In genomic region chr10:97633921-97634320, GRCh38 we compare ENCODE assay signal across 6 cellular contexts. TPM values are rescaled to one million over a fixed set of nuclear protein-coding genes. Genes with fewer than 3 reads are reported as not detected.
A peak's percentile ranks its signal among the peaks of the same experiment; 100 is the strongest.
DNase-seq lines count a peak whose midpoint lies in the region; ATAC-seq and TF ChIP-seq lines count a peak whose summit lies in the region.

No MANE protein-coding gene starts in this region.

- intact Hi-C loops in CD4-positive, alpha-beta T cell (cut with DNase I, micrococcal nuclease): loop anchor here (2.0 to 10.0 kb wide), 4 partner anchors 133 to 1049 kb away; partner anchors contain the start of genes EXOSC1 (in 1 of the 2), MMS19 (in 1 of the 2), TM9SF3 (in 1 of the 2) and UBTD1 (in 1 of the 2)
- intact Hi-C loops in esophagus muscularis mucosa (cut with DNase I): no loop called here

- H3K9me3 Mint-ChIP-seq in CD4-positive, alpha-beta T cell: no peaks in the 10 kb centered on the region
- no peaks in the 10 kb centered on the region for H3K9me3 Mint-ChIP-seq in stimulated activated naive B cell treated with anti-CD40 and anti-IgM and Interleukin-4, amounts not matched to agents 10 μg/mL and 1 μg/mL and 100 μg/mL, for 72 hours

- no peak for TF ChIP-seq EP300 in esophagus muscularis mucosa (IDR thresholded peaks at IDR 0.05)

- H3K27ac ChIP-seq in CD4-positive, alpha-beta T cell (ENCODE audit: low read depth, low read length): no peak overlapping the region
- peak overlapping the region; percentile 44 to 78 (median 72) for H3K27ac ChIP-seq in esophagus muscularis mucosa (replicated peaks in 1 of 4)

- CTCF ChIA-PET in CD4-positive, alpha-beta T cell (lab: Charles Lee): interaction anchor here (1.3 kb wide), 1 partner anchor 67 kb away, joined by 3 read pairs; no protein-coding TSS in a partner anchor

- no peak for TF ChIP-seq POLR2A in esophagus muscularis mucosa (IDR thresholded peaks at IDR 0.05; ENCODE audit: low read depth)

- no peaks in the 10 kb centered on the region for H3K9me3 ChIP-seq in CD4-positive, alpha-beta T cell (ENCODE audit: control insufficient read depth, low read length)
- H3K9me3 ChIP-seq in esophagus muscularis mucosa: no peaks in the 10 kb centered on the region

- 86% methylated on average over 8 of the region's 8 CpGs for WGBS in esophagus muscularis mucosa

- H3K27me3 Mint-ChIP-seq in CD4-positive, alpha-beta T cell: no peaks in the 10 kb centered on the region
- H3K27me3 Mint-ChIP-seq in stimulated activated naive B cell treated with anti-CD40 and anti-IgM and Interleukin-4, amounts not matched to agents 10 μg/mL and 1 μg/mL and 100 μg/mL, for 72 hours: peaks cover 0 to 4% of the 10 kb centered on the region in 2 donors

- POLR2A ChIA-PET in CD4-positive, alpha-beta T cell (lab: Charles Lee): interaction anchor here (1.3 kb wide), 1 partner anchor 53 kb away, joined by 4 read pairs; the partner anchor contains the start of gene AVPI1

- peak overlapping the region; percentile 71 for H3K27ac Mint-ChIP-seq in CD4-positive, alpha-beta T cell
- peak overlapping the region; percentile 54 for H3K27ac Mint-ChIP-seq in stimulated activated naive B cell treated with anti-CD40 and anti-IgM and Interleukin-4, amounts not matched to agents 10 μg/mL and 1 μg/mL and 100 μg/mL, for 72 hours

- H3K4me3 Mint-ChIP-seq in CD4-positive, alpha-beta T cell: peak overlapping the region; percentile 94
- peak overlapping the region; percentile 93 to 97 for H3K4me3 Mint-ChIP-seq in stimulated activated naive B cell treated with anti-CD40 and anti-IgM and Interleukin-4, amounts not matched to agents 10 μg/mL and 1 μg/mL and 100 μg/mL, for 72 hours

- DNase-seq in CD4-positive, alpha-beta T cell: no peak
- peak; percentile 75 for DNase-seq in OCI-M1 (lab: John Stamatoyannopoulos, UW)
- DNase-seq in esophagus muscularis mucosa (ENCODE audit: extremely low spot score): no peak
- peak; percentile 5 for DNase-seq in stimulated activated naive B cell treated with anti-CD40 and anti-IgM and Interleukin-4, amounts not matched to agents 10 μg/mL and 1 μg/mL and 100 μg/mL, for 72 hours
- DNase-seq in midbrain (lab: John Stamatoyannopoulos, UW): no peak
- no peak for DNase-seq in hepatic stellate cell (ENCODE audit: low spot score)

- H3K4me3 ChIP-seq in esophagus muscularis mucosa: peak overlapping the region; percentile 76 to 81 (median 78)

- peaks cover 16% of the 10 kb centered on the region for H3K4me1 Mint-ChIP-seq in CD4-positive, alpha-beta T cell (ENCODE audit: low read depth)
- H3K4me1 Mint-ChIP-seq in stimulated activated naive B cell treated with anti-CD40 and anti-IgM and Interleukin-4, amounts not matched to agents 10 μg/mL and 1 μg/mL and 100 μg/mL, for 72 hours: peaks cover 10 to 16% of the 10 kb centered on the region in 2 donors

- H3K27me3 ChIP-seq in CD4-positive, alpha-beta T cell (ENCODE audit: control insufficient read depth, insufficient read depth, low read length): no peaks in the 10 kb centered on the region
- no peaks in the 10 kb centered on the region for H3K27me3 ChIP-seq in esophagus muscularis mucosa

- TF ChIP-seq CTCF in CD4-positive, alpha-beta T cell (IDR thresholded peaks at IDR 0.05): no peak
- TF ChIP-seq CTCF in esophagus muscularis mucosa (IDR thresholded peaks at IDR 0.05): peak in 2 of 3 experiments; percentile 5 to 26

- ATAC-seq in CD4-positive, alpha-beta T cell (ENCODE audit: poor library complexity): no peak
- peak in 1 of 2 donors; percentile 52 for ATAC-seq in stimulated activated naive B cell treated with anti-CD40 and anti-IgM and Interleukin-4, amounts not matched to agents 10 μg/mL and 1 μg/mL and 100 μg/mL, for 72 hours (replicated peaks)

- H3K4me1 ChIP-seq in esophagus muscularis mucosa: peaks cover 9 to 18% (median 12%) of the 10 kb centered on the region in 4 donors

- H3K36me3 ChIP-seq in esophagus muscularis mucosa: no peaks in the 10 kb centered on the region

- H3K36me3 Mint-ChIP-seq in CD4-positive, alpha-beta T cell (ENCODE audit: low read depth): peaks cover 6% of the 10 kb centered on the region
- H3K36me3 Mint-ChIP-seq in stimulated activated naive B cell treated with anti-CD40 and anti-IgM and Interleukin-4, amounts not matched to agents 10 μg/mL and 1 μg/mL and 100 μg/mL, for 72 hours: peaks cover 2 to 6% of the 10 kb centered on the region in 2 donors

RNA-seq across cellular contexts. Expression of gene MORN4, which starts 0.6 kb away (rescaled TPM):
- total RNA-seq in CD4-positive, alpha-beta T cell: under 1 TPM; 0.36 to 0.39 TPM
- total RNA-seq in esophagus muscularis mucosa: 10 to 100 TPM in 1 of 4 donors, 1 to 10 TPM in 3; 2.1 to 11.5 (median 4.5) TPM

RNA-seq across cellular contexts. Expression of gene PI4K2A, which starts 6.5 kb away (rescaled TPM):
- total RNA-seq in CD4-positive, alpha-beta T cell: 10 to 100 TPM; 26.3 to 27.2 TPM
- 10 to 100 TPM; 17.0 to 27.3 (median 24.1) TPM for total RNA-seq in esophagus muscularis mucosa

RNA-seq across cellular contexts. Expression of gene C10orf62, which starts 44.4 kb away (rescaled TPM):
- total RNA-seq in CD4-positive, alpha-beta T cell: not detected
- under 1 TPM in 1 of 4 donors, not detected in 3; 0.46 TPM for total RNA-seq in esophagus muscularis mucosa

RNA-seq across cellular contexts. Expression of gene HOGA1, which starts 49.7 kb away (rescaled TPM):
- not detected for total RNA-seq in CD4-positive, alpha-beta T cell
- total RNA-seq in esophagus muscularis mucosa: 1 to 10 TPM in 1 of 4 donors, under 1 TPM in 3; 0.45 to 1.5 (median 0.83) TPM

RNA-seq across cellular contexts. Expression of gene AVPI1, which starts 53.1 kb away (rescaled TPM):
- 10 to 100 TPM; 10.7 to 11.6 TPM for total RNA-seq in CD4-positive, alpha-beta T cell
- 10 to 100 TPM; 29.9 to 65.5 (median 36.3) TPM for total RNA-seq in esophagus muscularis mucosa

Comparison
In these comparisons a context has a peak if more than half of its experiments do, and no peak if none do; other contexts are left out.
1. DNase-seq: peak in OCI-M1 (single experiment) and stimulated activated naive B cell treated with anti-CD40 and anti-IgM and Interleukin-4, amounts not matched to agents 10 μg/mL and 1 μg/mL and 100 μg/mL, for 72 hours (single experiment); none in CD4-positive, alpha-beta T cell (0 of 10), esophagus muscularis mucosa (single experiment), midbrain (single experiment) and hepatic stellate cell (single experiment).